In genomic region chr10:17519457-17519856, GRCh38 we compare ENCODE assay signal across 22 cellular contexts.
"Had no signal": no experiment of that assay in that cellular context is flagged by ENCODE, and none has a peak within 500 bp of the region (broad histone marks: within the 10 kb centered on the region; RNA-seq: fewer than 3 reads in every experiment).

No MANE protein-coding gene starts in this region.

- DNase-seq: Karpas-422; KG1; MM.1S; NCI-H1092 treated with DMSO at 0.1 percent for 48 hours; NCI-H1436; NCI-H187; NCI-H2029; NCI-H2081 treated with DMSO at 0.1 percent for 48 hours; NCI-H2171; NCI-H226; NCI-H446; NCI-H510A; NCI-H524 treated with DMSO at 0.1 percent for 48 hours; NCI-H69; NCI-H774; NK-92 treated with Interleukin-12 subunit alpha and Interleukin-12 subunit beta, amount 100 ng/mL, for 24 hours; PC-3; SHP77; SK-N-SH; SW 1271 had no signal

- H3K9ac ChIP-seq: SK-N-SH had no signal

- H3K9me2 ChIP-seq: SK-N-SH had no signal

- H3K27ac ChIP-seq: RWPE1 had no signal

- H3K9me3 ChIP-seq: SK-N-SH had no signal

- ATAC-seq: Panc1, PC-3 had no signal

- H3K4me2 ChIP-seq: SK-N-SH had no signal
